ENCODE assay signal across 9 cellular contexts in genomic region chr3:70911719-70912118, GRCh38.
"Had no signal": no experiment of that assay in that cellular context is flagged by ENCODE, and none has a peak within 500 bp of the region (broad histone marks: within the 10 kb centered on the region; RNA-seq: fewer than 3 reads in every experiment).

No MANE protein-coding gene starts in this region.

- H3K27ac ChIP-seq: GM23248 had no signal

- FAIRE-seq: H54 had no signal

- H3K4me3 Mint-ChIP-seq: H9, HFFc6 had no signal

- H3K36me3 ChIP-seq: HAP-1 had no signal

- H3K9ac ChIP-seq: GM23248 had no signal

- ATAC-seq: HCT116 had no signal

- H3K9me3 ChIP-seq: HAP-1 had no signal

- H2AFZ ChIP-seq: GM23248 had no signal

- H3K9me3 Mint-ChIP-seq: H9, HFFc6 had no signal

- H3K4me3 ChIP-seq: GM23248, HAP-1 had no signal

- H3K27ac Mint-ChIP-seq: H9, HFFc6 had no signal

- DNase-seq: GM23248, GOT3, H7, H9, HCEC 1CT, HFFc6 had no signal
